In genomic region chr10:63889756-63890155, GRCh38 we compare ENCODE assay signal across 15 cellular contexts.
"Had no signal": no experiment of that assay in that cellular context is flagged by ENCODE, and none has a peak within 500 bp of the region (broad histone marks: within the 10 kb centered on the region; RNA-seq: fewer than 3 reads in every experiment).

No MANE protein-coding gene starts in this region.

- DNase-seq: colonic mucosa; dermis blood vessel endothelial cell; erythroblast; foreskin keratinocyte; heart left ventricle; hippocampal formation; naive thymus-derived CD4-positive, alpha-beta T cell; nephron progenitor cell; ovary; sigmoid colon; stimulated activated naive CD4-positive, alpha-beta T cell; stomach; trophoblast cell had no signal

- H3K9me3 Mint-ChIP-seq: naive thymus-derived CD4-positive, alpha-beta T cell; nephron progenitor cell had no signal

- H3K36me3 ChIP-seq: colonic mucosa, heart left ventricle, ovary, right atrium auricular region, sigmoid colon, stomach had no signal

- H3K4me3 Mint-ChIP-seq: naive thymus-derived CD4-positive, alpha-beta T cell; nephron progenitor cell had no signal

- H3K27me3 ChIP-seq: colonic mucosa, foreskin keratinocyte, ovary, right atrium auricular region, sigmoid colon, stomach had no signal

- H3K36me3 Mint-ChIP-seq: naive thymus-derived CD4-positive, alpha-beta T cell had no signal

- H3K4me3 ChIP-seq: colonic mucosa, heart left ventricle, ovary, right atrium auricular region, sigmoid colon, skin epidermis, stomach had no signal

- H3K4me1 Mint-ChIP-seq: nephron progenitor cell had no signal

- ATAC-seq: foreskin keratinocyte; heart left ventricle; naive thymus-derived CD4-positive, alpha-beta T cell had no signal

- H3K4me1 ChIP-seq: colonic mucosa, foreskin keratinocyte, heart left ventricle, right atrium auricular region, sigmoid colon had no signal

- H3K27ac Mint-ChIP-seq: naive thymus-derived CD4-positive, alpha-beta T cell; nephron progenitor cell had no signal

- H3K9me3 ChIP-seq: colonic mucosa, heart left ventricle, ovary, right atrium auricular region, sigmoid colon, stomach had no signal

- H3K27ac ChIP-seq: colonic mucosa, foreskin keratinocyte, heart left ventricle, ovary, right atrium auricular region, sigmoid colon, skin epidermis, stomach had no signal
